Comparison of ENCODE assay signal across 19 cellular contexts in genomic region chr20:49866051-49866450, GRCh38. TPM values are rescaled to one million over a fixed set of nuclear protein-coding genes. Genes with fewer than 3 reads are reported as not detected.
DNase-seq lines count a peak whose midpoint lies in the region; ATAC-seq, FAIRE-seq and TF ChIP-seq lines count a peak whose summit lies in the region.
"Had no signal": no experiment of that assay in that cellular context is flagged by ENCODE, and none has a peak within 500 bp of the region (broad histone marks: within the 10 kb centered on the region; RNA-seq: fewer than 3 reads in every experiment).

No MANE protein-coding gene starts in this region.

- no peak for FAIRE-seq in bronchial epithelial cell (lab: Jason Lieb, UNC)

- no peak for TF ChIP-seq CTCF in HFF-Myc (IDR thresholded peaks at IDR 0.05; ENCODE audit: low read depth, low read length, missing control alignments)
- TF ChIP-seq CTCF in bronchial epithelial cell (IDR thresholded peaks at IDR 0.05; ENCODE audit: insufficient read depth, low read length, severe bottlenecking) = no peak
- no peak for TF ChIP-seq CTCF in lower lobe of right lung (IDR thresholded peaks at IDR 0.05)

- H3K9me3 ChIP-seq in lower lobe of right lung = no peaks in the 10 kb centered on the region
- H3K9me3 ChIP-seq: BE2C, Peyer's patch, right lobe of liver had no signal

- H3K36me3 ChIP-seq in bronchial epithelial cell (ENCODE audit: control insufficient read depth, insufficient read depth, low read length) (peaks cover 2% of the 10 kb centered on the region), lower lobe of right lung (peaks cover 63% of the 10 kb centered on the region)
- H3K36me3 ChIP-seq: BE2C had no signal

- ATAC-seq in GM18867 (IDR thresholded peaks at IDR 0.05; ENCODE audit: unreplicated experiment) = no peak
- no peak for ATAC-seq in lower lobe of right lung

- H3K27ac ChIP-seq in lower lobe of right lung = no peak overlapping the region
- H3K27ac ChIP-seq: Peyer's patch, right lobe of liver had no signal

- intact Hi-C loops in lower lobe of right lung (cut with DNase I) = no loop called here

- H3K4me1 ChIP-seq in lower lobe of right lung = no peaks in the 10 kb centered on the region
- H3K4me1 ChIP-seq: BE2C, Peyer's patch, right lobe of liver had no signal

- H3K27me3 ChIP-seq in bronchial epithelial cell (ENCODE audit: control insufficient read depth, insufficient read depth, low read length) = no peaks in the 10 kb centered on the region
- H3K27me3 ChIP-seq in lower lobe of right lung (ENCODE audit: low read depth) = no peaks in the 10 kb centered on the region
- H3K27me3 ChIP-seq: BE2C, Peyer's patch, right lobe of liver had no signal

- DNase-seq in AG08395 (ENCODE audit: low spot score) (peak; percentile 62), HFF-Myc (ENCODE audit: extremely low read depth, low read depth) (peak; percentile 80), bronchial epithelial cell (ENCODE audit: low read depth) (peak; percentile 32), non-pigmented ciliary epithelial cell (ENCODE audit: low read depth) (peak; percentile 63), lower lobe of right lung (no peak), NCI-H1694 (lab: John Stamatoyannopoulos, UW) (no peak)
- no peak for DNase-seq in stimulated activated CD8-positive, alpha-beta memory T cell treated with anti-CD3 and anti-CD28 coated beads, Interleukin-4, amount 100 ng/mL, for 48 hours
- DNase-seq: activated T-cell treated with anti-CD3 and anti-CD28 coated beads, Interleukin-2, amount 50 U/mL, for 48 hours; aorta; BE2C; DMS153; foreskin melanocyte; NCI-H1694 treated with DMSO at 0.1 percent for 48 hours; NCI-H69; Peyer's patch; stimulated activated naive CD4-positive, alpha-beta T cell had no signal

- H3K4me3 ChIP-seq in HFF-Myc (replicated peaks; ENCODE audit: low read depth, low read length) (0 out of 2 replicates have a peak overlapping the region, but pooled peaks have one; percentile 2), bronchial epithelial cell (ENCODE audit: low read depth, low read length) (no peak overlapping the region), lower lobe of right lung (no peak overlapping the region)
- H3K4me3 ChIP-seq: lung, Peyer's patch, right lobe of liver had no signal

RNA-seq across cellular contexts. Expression of gene SPATA2, which starts 49.3 kb away (rescaled TPM):
- 0.79 and 1.0 TPM in 2 replicates for total RNA-seq in bronchial epithelial cell
- 7.2 TPM for total RNA-seq in lower lobe of right lung

RNA-seq across cellular contexts. Expression of gene SLC9A8, which starts 53.4 kb away (rescaled TPM):
- total RNA-seq in bronchial epithelial cell (1.6 and 4.6 TPM in 2 replicates), lower lobe of right lung (17.7 TPM)

Comparison
In these comparisons a context has a peak if more than half of its experiments do, and no peak if none do; other contexts are left out.
1. DNase-seq: peak in AG08395 (single experiment), HFF-Myc (single experiment), bronchial epithelial cell (single experiment) and non-pigmented ciliary epithelial cell (single experiment); none in lower lobe of right lung (single experiment), stimulated activated CD8-positive, alpha-beta memory T cell treated with anti-CD3 and anti-CD28 coated beads, Interleukin-4, amount 100 ng/mL, for 48 hours (single experiment) and NCI-H1694 (single experiment).